Comparison of ENCODE assay signal across 8 cellular contexts in genomic region chr7:32878023-32878422, GRCh38. TPM values are rescaled to one million over a fixed set of nuclear protein-coding genes. Genes with fewer than 3 reads are reported as not detected.
DNase-seq lines count a peak whose midpoint lies in the region; ATAC-seq, FAIRE-seq and TF ChIP-seq lines count a peak whose summit lies in the region.
"Not testable (repeated sequence)": the region's sequence is repeated elsewhere in the genome, so short reads cannot be mapped to it uniquely, and the experiment has no call there.

No MANE protein-coding gene starts in this region.

- not testable (repeated sequence) for H4K20me1 ChIP-seq in K562 (replicated peaks; ENCODE audit: control insufficient read depth, insufficient read depth, low read length)

- in situ Hi-C loops in SK-MEL-5 (cut with HindIII; ENCODE audit: low pct_unique_long_range_greater_than_20kb, low sequenced_read_pairs); K562 (cut with MboI): not testable (repeated sequence)

- H3K9me1 ChIP-seq in K562 (ENCODE audit: control insufficient read depth, insufficient read depth, low read length) = not testable (repeated sequence)

- not testable (repeated sequence) for FAIRE-seq in K562 (lab: Jason Lieb, UNC)

- H3K27me3 Mint-ChIP-seq in Calu3 (ENCODE audit: unreplicated experiment); activated T-cell treated with anti-CD3 and anti-CD28 coated beads, Interleukin-2, amount 50 U/mL, for 24 hours; neural crest cell (ENCODE audit: low read depth): not testable (repeated sequence)

- H3K36me3 Mint-ChIP-seq in Calu3 (ENCODE audit: insufficient read depth, unreplicated experiment) = peaks cover 34% of the 10 kb centered on the region
- peaks cover 55% of the 10 kb centered on the region for H3K36me3 Mint-ChIP-seq in activated T-cell treated with anti-CD3 and anti-CD28 coated beads, Interleukin-2, amount 50 U/mL, for 24 hours (ENCODE audit: low read depth)
- not testable (repeated sequence) for H3K36me3 Mint-ChIP-seq in neural crest cell (ENCODE audit: low read depth)

- not testable (repeated sequence) for H3K9ac ChIP-seq in K562 (ENCODE audit: insufficient read depth in 1 of 2, low read depth in 2 of 2, low read length in 2 of 2)
- H3K9ac ChIP-seq in skeletal muscle tissue (ENCODE audit: low read depth in 1 of 3, low read length in 3 of 3) = peak overlapping the region in 2 of 3 donors; percentile 12 to 81

- H3K4me1 Mint-ChIP-seq in Calu3 (ENCODE audit: low read depth, unreplicated experiment) (peaks cover 24% of the 10 kb centered on the region), neural crest cell (peaks cover 24% of the 10 kb centered on the region)
- H3K4me1 Mint-ChIP-seq in activated T-cell treated with anti-CD3 and anti-CD28 coated beads, Interleukin-2, amount 50 U/mL, for 24 hours (ENCODE audit: low read depth) = peaks cover 44% of the 10 kb centered on the region

- CTCF ChIA-PET in Calu3 (lab: Charles Lee) = not testable (repeated sequence)
- CTCF ChIA-PET in K562 (lab: Yijun Ruan, JAX; ENCODE audit: low intra/inter-chr PET ratio) = interaction anchor here (0.6 kb wide), 1 partner anchor 28 kb away, joined by 4 read pairs; no protein-coding TSS in a partner anchor

- H3K9me3 ChIP-seq in K562 (replicated peaks; ENCODE audit: control insufficient read depth, insufficient read depth, low read depth, low read length); left ventricle myocardium inferior (replicated peaks); skeletal muscle tissue (ENCODE audit: control insufficient read depth in 3 of 3, low read length in 3 of 3): not testable (repeated sequence)

- not testable (repeated sequence) for H3K4me3 Mint-ChIP-seq in Calu3 (ENCODE audit: low read depth, unreplicated experiment); activated T-cell treated with anti-CD3 and anti-CD28 coated beads, Interleukin-2, amount 50 U/mL, for 24 hours; neural crest cell

- not testable (repeated sequence) for H3K4me3 ChIP-seq in K562, left ventricle myocardium inferior
- H3K4me3 ChIP-seq in skeletal muscle tissue (ENCODE audit: low read length in 3 of 3) = peak overlapping the region; percentile 24 to 65 (median 46)

- TF ChIP-seq RAD21 in K562 (CRISPR knock-in tag; conservative IDR thresholded peaks at IDR 0.05 in 1 of 2, IDR thresholded peaks at IDR 0.05 in 1 of 2) = not testable (repeated sequence)

- ATAC-seq in K562 = not testable (repeated sequence)

- POLR2A ChIA-PET in K562 (lab: Yijun Ruan, JAX) = interaction anchor here (2.7 to 4.5 kb wide), 2 partner anchors 9 to 12 kb away, joined by 8 to 24 read pairs; no protein-coding TSS in a partner anchor

- TF ChIP-seq CTCF in Calu3 (IDR thresholded peaks at IDR 0.05; ENCODE audit: unreplicated experiment); K562 (IDR thresholded peaks at IDR 0.05 in 2 of 3, conservative IDR thresholded peaks at IDR 0.05 in 1 of 3; ENCODE audit: insufficient read depth in 2 of 3, low read depth in 1 of 3, low read length in 3 of 3); left ventricle myocardium inferior (IDR thresholded peaks at IDR 0.05; ENCODE audit: borderline replicate concordance); neural crest cell (conservative IDR thresholded peaks at IDR 0.05): not testable (repeated sequence)

- H3K79me2 ChIP-seq in K562 (ENCODE audit: control insufficient read depth, insufficient read depth, low read length) = peaks cover 81% of the 10 kb centered on the region

- H3K27ac ChIP-seq in K562 (ENCODE audit: extremely low read depth, low read depth, low read length) = not testable (repeated sequence)
- H3K27ac ChIP-seq in left ventricle myocardium inferior (replicated peaks) (peak overlapping the region; percentile 70), skeletal muscle tissue (ENCODE audit: low read depth, low read length) (peak overlapping the region; percentile 81)

- TF ChIP-seq EP300 in K562 (IDR thresholded peaks at IDR 0.05; ENCODE audit: low read length) = not testable (repeated sequence)

- H3K27me3 ChIP-seq in K562 (ENCODE audit: control insufficient read depth in 2 of 2, insufficient read depth in 2 of 2, low read length in 2 of 2); left ventricle myocardium inferior (ENCODE audit: low read depth); skeletal muscle tissue (ENCODE audit: control insufficient read depth in 3 of 3, insufficient read depth in 3 of 3, low read length in 3 of 3): not testable (repeated sequence)

- not testable (repeated sequence) for H3K9me3 Mint-ChIP-seq in Calu3 (ENCODE audit: low read depth, unreplicated experiment); activated T-cell treated with anti-CD3 and anti-CD28 coated beads, Interleukin-2, amount 50 U/mL, for 24 hours; neural crest cell

- peak overlapping the region; percentile 20 for H3K27ac Mint-ChIP-seq in Calu3 (ENCODE audit: unreplicated experiment)
- H3K27ac Mint-ChIP-seq in activated T-cell treated with anti-CD3 and anti-CD28 coated beads, Interleukin-2, amount 50 U/mL, for 24 hours = peak overlapping the region; percentile 14
- peak overlapping the region; percentile 27 for H3K27ac Mint-ChIP-seq in neural crest cell (ENCODE audit: unreplicated experiment)

- H2AFZ ChIP-seq in K562 (ENCODE audit: low read depth, low read length) = not testable (repeated sequence)

- H3K36me3 ChIP-seq in K562 (ENCODE audit: control insufficient read depth, insufficient read depth, low read length) = peaks cover 53% of the 10 kb centered on the region
- H3K36me3 ChIP-seq in left ventricle myocardium inferior = peaks cover 20% of the 10 kb centered on the region
- H3K36me3 ChIP-seq in skeletal muscle tissue (ENCODE audit: control insufficient read depth in 3 of 3, insufficient read depth in 3 of 3, low read length in 3 of 3) = not testable (repeated sequence)

- BruUV-seq in Calu3 (replicated peaks; lab: Mats Ljungman, UMichigan); K562 (replicated peaks; lab: Mats Ljungman, UMichigan): not testable (repeated sequence)

- not testable (repeated sequence) for DNase-seq in Calu3; activated T-cell treated with anti-CD3 and anti-CD28 coated beads, Interleukin-2, amount 50 U/mL, for 24 hours; K562 (ENCODE audit: extremely low read depth in 1 of 4, low spot score in 3 of 4); left ventricle myocardium inferior; neural crest cell (ENCODE audit: low read depth, low spot score)
- peak; percentile 7 for DNase-seq in NCI-H2171 (lab: John Stamatoyannopoulos, UW)
- DNase-seq in SK-MEL-5 (ENCODE audit: low read depth, low spot score) = peak; percentile 64

- intact Hi-C loops in Calu3 (cut with micrococcal nuclease; ENCODE audit: unreplicated experiment); K562 (cut with micrococcal nuclease); left ventricle myocardium inferior (cut with micrococcal nuclease): not testable (repeated sequence)

- TF ChIP-seq POLR2A in K562 (conservative IDR thresholded peaks at IDR 0.05) = not testable (repeated sequence)

- 94% methylated on average over 8 of the region's 8 CpGs for WGBS in K562 (ENCODE audit: insufficient coverage, low coverage, missing lambda C conversion rate)

- H3K4me2 ChIP-seq in K562 (ENCODE audit: insufficient read depth, low read length) = not testable (repeated sequence)

- H3K4me1 ChIP-seq in K562 (replicated peaks in 1 of 2; ENCODE audit: control insufficient read depth in 2 of 2, insufficient read depth in 2 of 2, low read length in 2 of 2) (peaks cover 11 to 29% of the 10 kb centered on the region in 2 experiments; a peak in 4 of 5 replicates), left ventricle myocardium inferior (peaks cover 93% of the 10 kb centered on the region), skeletal muscle tissue (ENCODE audit: control insufficient read depth in 3 of 3, insufficient read depth in 3 of 3, low read length in 3 of 3) (peaks cover 23 to 28% (median 27%) of the 10 kb centered on the region in 3 donors)

RNA-seq across cellular contexts. Expression of gene KBTBD2, which starts 13.5 kb away (rescaled TPM):
- total RNA-seq in Calu3 (2022) (54.2 and 58.7 TPM in 2 replicates), K562 (2014; rRNA removed) (27.3 and 27.8 TPM in 2 replicates), K562 (2014; rRNA removed; fragmentation: Illumina TruSeq; extraction: Trizol) (40.3 and 50.3 TPM in 2 replicates), K562 (2015; rRNA removed; fragmentation: Illumina TruSeq; extraction: Trizol) (33.8 and 35.8 TPM in 2 replicates), K562 (2021) (27.0 and 31.4 TPM in 2 replicates), left ventricle myocardium inferior (25.3 TPM), neural crest cell (40.9 and 41.3 TPM in 2 replicates), skeletal muscle tissue (51.1 TPM)
- total RNA-seq in SK-MEL-5 (2014; rRNA removed; shearing (Covaris generic)) = 74.9 and 76.4 TPM in 2 replicates
- 41.1 and 52.8 TPM in 2 replicates for polyA plus RNA-seq in SK-MEL-5 (2015; cell fraction: cytosol; rRNA removed)
- 43.4 and 70.5 TPM in 2 replicates for polyA plus RNA-seq in SK-MEL-5 (2015; cell fraction: nucleus; rRNA removed)
- total RNA-seq in K562 (2011; cell fraction: chromatin; rRNA removed; ENCODE audit: low replicate concordance) = 104 and 163 TPM in 2 replicates
- total RNA-seq in K562 (2011; cell fraction: nucleolus; rRNA removed) = 38.5 and 42.6 TPM in 2 replicates
- total RNA-seq in K562 (2011; cell fraction: nucleoplasm; rRNA removed) = 74.4 and 118 TPM in 2 replicates
- polyA plus RNA-seq in K562 (2011; rRNA removed) (49.8 and 62.2 TPM in 2 replicates), K562 (2014; fragmentation: Illumina TruSeq; extraction: Trizol) (29.1 and 35.2 TPM in 2 replicates), K562 (2014; fragmentation: Nextera tagmentation; extraction: Ambion mirVana) (10 to 100 TPM; 22.8 to 22.9 TPM), K562 (2014; rRNA removed) (27.4 and 30.8 TPM in 2 replicates)
- 14.2 and 26.7 TPM in 2 replicates for polyA plus RNA-seq in K562 (2011; cell fraction: cytosol; rRNA removed)
- polyA plus RNA-seq in K562 (2011; cell fraction: nucleus; rRNA removed) = 21.8 and 25.6 TPM in 2 replicates
- polyA plus RNA-seq in K562 (2012) = 22.4 and 24.3 TPM in 2 replicates
- polyA minus RNA-seq in K562 (2011; rRNA and poly(A)+ RNA removed) = 104 and 106 TPM in 2 replicates
- 20.4 and 34.2 TPM in 2 replicates for polyA minus RNA-seq in K562 (2011; cell fraction: cytosol; rRNA and poly(A)+ RNA removed)
- polyA minus RNA-seq in K562 (2011; cell fraction: nucleus; rRNA and poly(A)+ RNA removed) = 25.0 and 32.5 TPM in 2 replicates
